ENCODE assay signal across 8 cellular contexts in the genomic region with DNA sequence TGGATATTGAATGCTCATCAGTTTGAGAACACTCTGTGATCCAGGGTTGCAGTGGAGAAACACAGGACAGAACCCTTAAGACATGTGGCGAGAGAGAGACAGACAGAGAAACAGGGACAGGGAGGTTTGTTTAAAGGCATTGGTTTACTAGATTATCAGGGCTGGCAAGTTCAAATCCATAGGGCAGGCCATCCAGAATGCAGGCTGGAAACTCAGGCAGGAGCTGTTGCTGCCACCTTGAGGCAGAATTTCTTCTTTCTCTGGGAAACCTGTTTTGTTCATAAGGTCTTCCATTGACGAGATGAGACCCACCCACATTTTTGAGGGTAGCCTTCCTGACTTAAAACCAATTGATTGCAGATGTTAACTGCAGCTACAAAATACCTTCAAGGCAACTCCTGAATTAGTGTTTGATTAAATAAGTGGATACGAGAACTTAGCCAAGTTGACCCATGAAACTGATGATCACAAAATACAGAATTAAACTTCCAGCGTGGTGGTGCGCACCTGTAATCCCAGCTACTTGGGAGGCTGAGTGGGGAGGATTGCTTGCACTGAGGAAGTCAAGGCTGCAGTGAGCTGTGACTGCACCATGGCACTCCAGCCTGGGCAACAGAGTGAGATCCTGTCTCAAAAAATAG. TPM values are rescaled to one million over a fixed set of nuclear protein-coding genes. Genes with fewer than 3 reads are reported as not detected.
DNase-seq lines count a peak whose midpoint lies in the region; FAIRE-seq and TF ChIP-seq lines count a peak whose summit lies in the region.

No MANE protein-coding gene starts in this region.

- no peaks in the 10 kb centered on the region for H3K9me3 Mint-ChIP-seq in endothelial cell (ENCODE audit: unreplicated experiment)
- no peaks in the 10 kb centered on the region for H3K9me3 Mint-ChIP-seq in T-helper 2 cell treated with Interferon-gamma antibody and Interleukin-4, amounts not matched to agents 5 μg/mL and 100 μg/mL, for 36 hours

- peak; percentile 56 for DNase-seq in Daoy (ENCODE audit: low read depth)
- peak; percentile 74 for DNase-seq in HTR-8/SVneo (ENCODE audit: insufficient read length, low spot score)
- DNase-seq in OCI-M1 (lab: John Stamatoyannopoulos, UW), result peak; percentile 68
- DNase-seq in endothelial cell (ENCODE audit: low spot score), result peak; percentile 33
- peak; percentile 34 for DNase-seq in mucosa of gallbladder (ENCODE audit: low spot score)
- DNase-seq in GF-D8 (lab: John Stamatoyannopoulos, UW), result no peak
- DNase-seq in T-helper 2 cell treated with Interferon-gamma antibody and Interleukin-4, amounts not matched to agents 5 μg/mL and 100 μg/mL, for 36 hours (ENCODE audit: low spot score), result no peak
- no peak for DNase-seq in activated CD4-positive, CD25-positive, alpha-beta regulatory T cell (lab: John Stamatoyannopoulos, UW)

- H3K4me3 Mint-ChIP-seq in endothelial cell (ENCODE audit: unreplicated experiment), result no peak overlapping the region
- H3K4me3 Mint-ChIP-seq in T-helper 2 cell treated with Interferon-gamma antibody and Interleukin-4, amounts not matched to agents 5 μg/mL and 100 μg/mL, for 36 hours, result no peak overlapping the region

- peaks cover 6% of the 10 kb centered on the region for H3K27me3 Mint-ChIP-seq in endothelial cell (ENCODE audit: unreplicated experiment)
- H3K27me3 Mint-ChIP-seq in T-helper 2 cell treated with Interferon-gamma antibody and Interleukin-4, amounts not matched to agents 5 μg/mL and 100 μg/mL, for 36 hours (ENCODE audit: low read depth), result peaks cover 19% of the 10 kb centered on the region

- no peaks in the 10 kb centered on the region for H3K4me1 Mint-ChIP-seq in endothelial cell (ENCODE audit: unreplicated experiment)
- H3K4me1 Mint-ChIP-seq in T-helper 2 cell treated with Interferon-gamma antibody and Interleukin-4, amounts not matched to agents 5 μg/mL and 100 μg/mL, for 36 hours (ENCODE audit: low read depth), result no peaks in the 10 kb centered on the region

- peak; percentile 66 for FAIRE-seq in HTR-8/SVneo (lab: Jason Lieb, UNC)

- peaks cover 2% of the 10 kb centered on the region for H3K36me3 Mint-ChIP-seq in endothelial cell (ENCODE audit: low read depth, unreplicated experiment)
- no peaks in the 10 kb centered on the region for H3K36me3 Mint-ChIP-seq in T-helper 2 cell treated with Interferon-gamma antibody and Interleukin-4, amounts not matched to agents 5 μg/mL and 100 μg/mL, for 36 hours (ENCODE audit: low read depth)

- no peak for TF ChIP-seq CTCF in endothelial cell (IDR thresholded peaks at IDR 0.05; ENCODE audit: unreplicated experiment)

- H3K27ac Mint-ChIP-seq in endothelial cell (ENCODE audit: unreplicated experiment), result no peak overlapping the region
- H3K27ac Mint-ChIP-seq in T-helper 2 cell treated with Interferon-gamma antibody and Interleukin-4, amounts not matched to agents 5 μg/mL and 100 μg/mL, for 36 hours, result no peak overlapping the region

RNA-seq across cellular contexts. Expression of a gene that starts 55.9 kb away (rescaled TPM):
- 52.6 and 54.5 TPM in 2 replicates for total RNA-seq in Daoy (2014; rRNA removed; shearing (Covaris generic))
- total RNA-seq in endothelial cell (ENCODE audit: unreplicated experiment), result 70.2 TPM
- 37.1 TPM for total RNA-seq in mucosa of gallbladder

RNA-seq across cellular contexts. Expression of a gene that starts 56.3 kb away (rescaled TPM):
- total RNA-seq in Daoy (2014; rRNA removed; shearing (Covaris generic)), result 8.6 and 14.3 TPM in 2 replicates
- 21.6 TPM for total RNA-seq in endothelial cell (ENCODE audit: unreplicated experiment)
- 12.8 TPM for total RNA-seq in mucosa of gallbladder

Comparison
In these comparisons a context has a peak if more than half of its experiments do, and no peak if none do; other contexts are left out.
1. DNase-seq: peak in Daoy (single experiment), HTR-8/SVneo (single experiment), OCI-M1 (single experiment), endothelial cell (single experiment) and mucosa of gallbladder (single experiment); none in GF-D8 (single experiment), T-helper 2 cell treated with Interferon-gamma antibody and Interleukin-4, amounts not matched to agents 5 μg/mL and 100 μg/mL, for 36 hours (single experiment) and activated CD4-positive, CD25-positive, alpha-beta regulatory T cell (0 of 4).